Comparison of ENCODE assay signal across 7 cellular contexts in the genomic region with DNA sequence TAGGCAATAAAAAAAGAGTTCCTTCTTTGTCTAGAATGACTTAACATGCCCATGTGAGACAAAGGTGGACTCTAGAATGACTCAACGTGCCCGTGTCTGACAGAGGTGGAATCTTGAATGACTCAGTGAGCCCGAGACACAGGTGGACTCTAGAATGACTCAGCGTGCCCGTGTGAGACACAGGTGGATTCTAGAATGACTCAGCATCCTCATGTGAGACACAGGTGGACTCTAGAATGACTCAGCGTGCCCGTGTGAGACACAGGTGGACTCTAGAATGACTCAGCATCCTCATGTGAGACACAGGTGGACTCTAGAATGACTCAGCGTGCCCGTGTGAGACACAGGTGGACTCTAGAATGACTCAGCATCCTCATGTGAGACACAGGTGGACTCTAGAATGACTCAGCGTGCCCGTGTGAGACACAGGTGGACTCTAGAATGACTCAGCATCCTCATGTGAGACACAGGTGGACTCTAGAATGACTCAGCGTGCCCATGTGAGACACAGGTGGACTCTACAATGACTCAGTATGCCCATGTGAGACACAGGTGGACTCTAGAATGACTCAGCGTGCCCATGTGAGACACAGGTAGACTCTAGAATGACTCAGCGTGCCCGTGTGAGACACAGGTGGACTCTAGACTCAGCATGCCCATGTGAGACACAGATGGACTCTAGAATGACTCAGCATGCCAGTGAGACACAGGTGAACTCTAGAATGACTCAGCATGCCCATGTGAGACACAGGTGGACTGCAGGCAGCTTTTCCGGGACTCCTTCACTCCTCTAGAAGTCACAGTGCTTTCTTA.
DNase-seq lines count a peak whose midpoint lies in the region; FAIRE-seq and TF ChIP-seq lines count a peak whose summit lies in the region.
"Not testable (repeated sequence)": the region's sequence is repeated elsewhere in the genome, so short reads cannot be mapped to it uniquely, and the experiment has no call there.

No MANE protein-coding gene starts in this region.

- H4K20me1 ChIP-seq in keratinocyte (ENCODE audit: control insufficient read depth, extremely low read depth, insufficient read depth, low read length), result not testable (repeated sequence)

- peak overlapping the region; percentile 69 for H3K27ac ChIP-seq in cingulate gyrus (ENCODE audit: low read depth, low read length)
- H3K27ac ChIP-seq in keratinocyte (ENCODE audit: control insufficient read depth, insufficient read depth, low read length), result peak overlapping the region; percentile 93

- H3K4me3 ChIP-seq in keratinocyte (ENCODE audit: control insufficient read depth in 2 of 3, extremely low read depth in 1 of 3, insufficient read depth in 2 of 3, low read depth in 1 of 3, low read length in 3 of 3), result not testable (repeated sequence)

- not testable (repeated sequence) for H2AFZ ChIP-seq in keratinocyte (ENCODE audit: control insufficient read depth, low read length)

- not testable (repeated sequence) for H3K9ac ChIP-seq in keratinocyte (ENCODE audit: control insufficient read depth, extremely low read depth, insufficient read depth, low read length)

- not testable (repeated sequence) for H3K4me2 ChIP-seq in keratinocyte (ENCODE audit: control insufficient read depth, extremely low read depth, insufficient read depth, low read depth, low read length)

- peaks cover 13% of the 10 kb centered on the region for H3K9me3 ChIP-seq in keratinocyte (ENCODE audit: control insufficient read depth, low read depth, low read length)

- not testable (repeated sequence) for TF ChIP-seq CTCF in keratinocyte (optimal IDR thresholded peaks at IDR 0.05 in 1 of 3, IDR thresholded peaks at IDR 0.05 in 1 of 3, conservative IDR thresholded peaks at IDR 0.05 in 1 of 3; ENCODE audit: extremely low read depth in 1 of 3, insufficient read depth in 2 of 3, low read length in 3 of 3)

- not testable (repeated sequence) for H3K79me2 ChIP-seq in keratinocyte (ENCODE audit: control insufficient read depth, insufficient read depth, low read length)

- H3K36me3 ChIP-seq in keratinocyte (ENCODE audit: control insufficient read depth in 2 of 2, extremely low read depth in 1 of 2, insufficient read depth in 2 of 2, low read length in 2 of 2), result peaks cover 17 to 28% of the 10 kb centered on the region in 2 experiments

- not testable (repeated sequence) for H3K9me1 ChIP-seq in keratinocyte (ENCODE audit: control insufficient read depth, extremely low read depth, insufficient read depth, low read length)

- H3K4me1 ChIP-seq in keratinocyte (ENCODE audit: control insufficient read depth, extremely low read depth, insufficient read depth, low read length), result not testable (repeated sequence)

- not testable (repeated sequence) for FAIRE-seq in GM12891 (lab: Jason Lieb, UNC); keratinocyte (lab: Jason Lieb, UNC)

- not testable (repeated sequence) for H3K27me3 ChIP-seq in keratinocyte (ENCODE audit: control insufficient read depth, extremely low read depth, insufficient read depth, low read length)

- dilution Hi-C loops in keratinocyte (cut with MboI; ENCODE audit: extremely low pct_ligation_motif_present, low sequenced_read_pairs), result not testable (repeated sequence)

- not testable (repeated sequence) for TF ChIP-seq POLR2A in GM12891 (IDR thresholded peaks at IDR 0.05; ENCODE audit: low read depth, low read length)

- not testable (repeated sequence) for DNase-seq in GM12891 (ENCODE audit: insufficient read length, low spot score)
- peak; percentile 35 for DNase-seq in NCI-H2029 (lab: John Stamatoyannopoulos, UW)
- DNase-seq in T-helper 22 cell (ENCODE audit: low read depth), result peak; percentile 24
- DNase-seq in activated T-cell treated with anti-CD3 and anti-CD28 coated beads, Interleukin-2, amount 50 U/mL, for 48 hours, result peak; percentile 41 to 49
- peak; percentile 77 for DNase-seq in keratinocyte (ENCODE audit: low read depth, low spot score)
- peak; percentile 50 for DNase-seq in stimulated activated CD4-positive, alpha-beta T cell treated with anti-CD3 and anti-CD28 coated beads, Interleukin-15, amount 100 ng/mL, for 24 hours

TF ChIP-seq in GM12891, 5 proteins besides CTCF, POLR2A, EP300 and RAD21:
- TF ChIP-seq POLR2AphosphoS5 (IDR thresholded peaks at IDR 0.05; ENCODE audit: low read depth, low read length), result peak; percentile 60; the same call in 1 of the 2 replicates
